Comparison of ENCODE assay signal across 2 cellular contexts in the genomic region with DNA sequence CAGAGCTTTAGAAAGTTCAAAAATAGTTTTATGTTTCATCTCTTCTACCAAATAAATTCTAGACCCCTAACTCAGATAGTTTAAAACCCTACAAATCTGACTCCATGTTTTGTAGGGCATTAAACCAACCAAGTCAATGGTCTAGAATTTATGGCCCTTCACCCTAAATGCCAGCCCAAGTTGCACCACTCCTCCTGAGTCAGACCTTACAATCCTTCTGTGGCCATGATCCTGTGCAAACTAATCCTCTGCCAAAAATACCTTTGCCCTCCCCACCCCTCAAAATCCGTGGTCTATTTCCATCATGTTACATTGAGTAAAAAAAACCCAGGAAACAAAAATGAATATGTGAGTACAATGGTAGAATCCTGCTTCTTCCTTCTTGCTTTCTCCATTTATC.
TF ChIP-seq lines count a peak whose summit lies in the region.

No MANE protein-coding gene starts in this region.

TF ChIP-seq in A549, 52 proteins besides CTCF, POLR2A, EP300 and RAD21 (continued from another document):
- TF ChIP-seq PBX3 (IDR thresholded peaks at IDR 0.05) (no peak), ZNF302 (CRISPR knock-in tag; IDR thresholded peaks at IDR 0.05) (no peak), HDAC2 (IDR thresholded peaks at IDR 0.05) (no peak)

TF ChIP-seq in HCT116, 20 proteins besides CTCF, POLR2A, EP300 and RAD21 (continued from another document):
- TF ChIP-seq TCF7L2 (IDR thresholded peaks at IDR 0.05; ENCODE audit: borderline replicate concordance, extremely low read depth, insufficient read depth, insufficient read length), result no peak
